13 cellular contexts compared by ENCODE assay signal in genomic region chr15:28097656-28098359, GRCh38. TPM values are rescaled to one million over a fixed set of nuclear protein-coding genes. Genes with fewer than 3 reads are reported as not detected.
A peak's percentile ranks its signal among the peaks of the same experiment; 100 is the strongest.
DNase-seq lines count a peak whose midpoint lies in the region; ATAC-seq and TF ChIP-seq lines count a peak whose summit lies in the region.
"Had no signal": no experiment of that assay in that cellular context is flagged by ENCODE, and none has a peak within 500 bp of the region (broad histone marks: within the 10 kb centered on the region; RNA-seq: fewer than 3 reads in every experiment).

No MANE protein-coding gene starts in this region.

- intact Hi-C loops in heart left ventricle (cut with DNase I) (no loop called here), tibial artery (cut with DNase I; ENCODE audit: low total_unique reads) (no loop called here), prostate gland (cut with DNase I) (no loop called here)

- peak; percentile 53 for DNase-seq in right atrium auricular region (ENCODE audit: low spot score)
- no peak for DNase-seq in heart left ventricle
- no peak for DNase-seq in activated CD4-positive, alpha-beta memory T cell treated with anti-CD3 and anti-CD28 coated beads, Interleukin-2, amount 10 ng/mL, durations not matched to agents 7 days and 5 days
- DNase-seq in memory B cell (ENCODE audit: low spot score in 2 of 2), result no peak
- peak in 1 of 2 donors; percentile 45 for DNase-seq in tibial artery
- no peak for DNase-seq in NCI-H1417 treated with DMSO at 0.1 percent for 48 hours (lab: John Stamatoyannopoulos, UW)
- no peak for DNase-seq in HUDEP-2 (lab: John Stamatoyannopoulos, UW; ENCODE audit: unreplicated experiment in 76 of 76)
- DNase-seq in prostate gland (ENCODE audit: low spot score), result no peak
- DNase-seq: activated CD4-positive, alpha-beta T cell treated with anti-CD3 and anti-CD28 coated beads, Interleukin-2, amount 50 U/mL, for 1 hour; amniotic stem cell; foreskin keratinocyte; NCI-H1105; NCI-H226 had no signal

- H3K36me3 ChIP-seq in right atrium auricular region (no peaks in the 10 kb centered on the region), heart left ventricle (no peaks in the 10 kb centered on the region), tibial artery (no peaks in the 10 kb centered on the region), prostate gland (no peaks in the 10 kb centered on the region)

- H3K27me3 ChIP-seq in right atrium auricular region, result no peaks in the 10 kb centered on the region
- H3K27me3 ChIP-seq in heart left ventricle, result peaks cover 0 to 75% (median 24%) of the 10 kb centered on the region in 9 donors
- H3K27me3 ChIP-seq in tibial artery, result no peaks in the 10 kb centered on the region
- no peaks in the 10 kb centered on the region for H3K27me3 ChIP-seq in prostate gland (replicated peaks; ENCODE audit: insufficient read depth)

- no peak overlapping the region for H3K27ac ChIP-seq in right atrium auricular region
- H3K27ac ChIP-seq in heart left ventricle, result no peak overlapping the region
- peak overlapping the region; percentile 87 to 96 for H3K27ac ChIP-seq in tibial artery
- no peak overlapping the region for H3K27ac ChIP-seq in prostate gland
- H3K27ac ChIP-seq: foreskin keratinocyte had no signal

- peaks cover 66% of the 10 kb centered on the region for H3K27me3 Mint-ChIP-seq in activated CD4-positive, alpha-beta memory T cell treated with anti-CD3 and anti-CD28 coated beads, Interleukin-2, amount 10 ng/mL, durations not matched to agents 7 days and 5 days
- peaks cover 27% of the 10 kb centered on the region for H3K27me3 Mint-ChIP-seq in memory B cell

- H3K27ac Mint-ChIP-seq in activated CD4-positive, alpha-beta memory T cell treated with anti-CD3 and anti-CD28 coated beads, Interleukin-2, amount 10 ng/mL, durations not matched to agents 7 days and 5 days, result no peak overlapping the region
- H3K27ac Mint-ChIP-seq in memory B cell, result no peak overlapping the region

- H3K9me3 Mint-ChIP-seq in activated CD4-positive, alpha-beta memory T cell treated with anti-CD3 and anti-CD28 coated beads, Interleukin-2, amount 10 ng/mL, durations not matched to agents 7 days and 5 days, result no peaks in the 10 kb centered on the region
- H3K9me3 Mint-ChIP-seq in memory B cell, result peaks cover under 1% of the 10 kb centered on the region

- TF ChIP-seq CTCF in right atrium auricular region (IDR thresholded peaks at IDR 0.05) (no peak), heart left ventricle (IDR thresholded peaks at IDR 0.05) (no peak), tibial artery (IDR thresholded peaks at IDR 0.05) (no peak), prostate gland (IDR thresholded peaks at IDR 0.05) (no peak)

- TF ChIP-seq POLR2A in heart left ventricle (IDR thresholded peaks at IDR 0.05) (no peak), prostate gland (IDR thresholded peaks at IDR 0.05) (no peak)

- H3K9me3 ChIP-seq in right atrium auricular region (no peaks in the 10 kb centered on the region), heart left ventricle (no peaks in the 10 kb centered on the region), tibial artery (no peaks in the 10 kb centered on the region), prostate gland (no peaks in the 10 kb centered on the region)

- POLR2A ChIA-PET in activated CD4-positive, alpha-beta memory T cell treated with anti-CD3 and anti-CD28 coated beads, Interleukin-2, amount 10 ng/mL, durations not matched to agents 7 days and 5 days (lab: Charles Lee), result interaction anchor here (1.0 to 1.4 kb wide), 2 partner anchors 9 to 39 kb away, joined by 3 to 4 read pairs; no protein-coding TSS in a partner anchor

- H3K36me3 Mint-ChIP-seq in activated CD4-positive, alpha-beta memory T cell treated with anti-CD3 and anti-CD28 coated beads, Interleukin-2, amount 10 ng/mL, durations not matched to agents 7 days and 5 days (ENCODE audit: low read depth), result peaks cover 12% of the 10 kb centered on the region
- H3K36me3 Mint-ChIP-seq in memory B cell, result peaks cover 1% of the 10 kb centered on the region

- 87 to 93% (median 90%) methylated on average over 5 of the region's 5 CpGs for WGBS in heart left ventricle, 4 donors
- WGBS in prostate gland, result 94% methylated on average over 5 of the region's 5 CpGs

- no peak for ATAC-seq in heart left ventricle
- ATAC-seq in memory B cell (ENCODE audit: low read depth), result no peak
- ATAC-seq: foreskin keratinocyte had no signal

- peak overlapping the region; percentile 51 for H3K4me3 Mint-ChIP-seq in activated CD4-positive, alpha-beta memory T cell treated with anti-CD3 and anti-CD28 coated beads, Interleukin-2, amount 10 ng/mL, durations not matched to agents 7 days and 5 days
- H3K4me3 Mint-ChIP-seq in memory B cell, result peak overlapping the region; percentile 52

- peaks cover 43% of the 10 kb centered on the region for H3K4me1 Mint-ChIP-seq in activated CD4-positive, alpha-beta memory T cell treated with anti-CD3 and anti-CD28 coated beads, Interleukin-2, amount 10 ng/mL, durations not matched to agents 7 days and 5 days
- peaks cover 19% of the 10 kb centered on the region for H3K4me1 Mint-ChIP-seq in memory B cell

- H3K4me1 ChIP-seq in right atrium auricular region (peaks cover 0 to 48% of the 10 kb centered on the region in 2 donors), heart left ventricle (peaks cover 0 to 44% (median 31%) of the 10 kb centered on the region in 12 donors), tibial artery (peaks cover 0 to 57% (median 44%) of the 10 kb centered on the region in 4 donors), prostate gland (replicated peaks) (no peaks in the 10 kb centered on the region)
- H3K4me1 ChIP-seq: foreskin keratinocyte had no signal

- no peak overlapping the region for H3K4me3 ChIP-seq in right atrium auricular region
- no peak overlapping the region for H3K4me3 ChIP-seq in heart left ventricle
- H3K4me3 ChIP-seq in tibial artery, result peak overlapping the region; percentile 52 to 58
- no peak overlapping the region for H3K4me3 ChIP-seq in prostate gland

- CTCF ChIA-PET in activated CD4-positive, alpha-beta memory T cell treated with anti-CD3 and anti-CD28 coated beads, Interleukin-2, amount 10 ng/mL, durations not matched to agents 7 days and 5 days (lab: Charles Lee), result no interaction called here

RNA-seq across cellular contexts. Expression of gene OCA2, which starts 1.3 kb away (rescaled TPM):
- under 1 TPM in 1 of 2 donors, not detected in 1; 0.31 TPM for total RNA-seq in right atrium auricular region
- under 1 TPM in 2 of 9 donors, not detected in 7; 0.07 to 0.10 TPM for total RNA-seq in heart left ventricle
- under 1 TPM in 1 of 2 donors, not detected in 1; 0.04 TPM for polyA plus RNA-seq in heart left ventricle
- not detected for total RNA-seq in activated CD4-positive, alpha-beta memory T cell treated with anti-CD3 and anti-CD28 coated beads, Interleukin-2, amount 10 ng/mL, durations not matched to agents 7 days and 5 days
- 1 to 10 TPM in 1 of 2 donors, not detected in 1; 3.7 TPM for total RNA-seq in prostate gland

Comparison
In these comparisons a context has a peak if more than half of its experiments do, and no peak if none do; other contexts are left out.
1. H3K27ac ChIP-seq: peak in tibial artery (2 of 2); none in right atrium auricular region (0 of 2), heart left ventricle (0 of 12) and prostate gland (0 of 2).
2. H3K4me3 ChIP-seq: peak in tibial artery (2 of 2); none in right atrium auricular region (0 of 2), heart left ventricle (0 of 12) and prostate gland (0 of 2).